Comparison of ENCODE assay signal across 8 cellular contexts in the genomic region with DNA sequence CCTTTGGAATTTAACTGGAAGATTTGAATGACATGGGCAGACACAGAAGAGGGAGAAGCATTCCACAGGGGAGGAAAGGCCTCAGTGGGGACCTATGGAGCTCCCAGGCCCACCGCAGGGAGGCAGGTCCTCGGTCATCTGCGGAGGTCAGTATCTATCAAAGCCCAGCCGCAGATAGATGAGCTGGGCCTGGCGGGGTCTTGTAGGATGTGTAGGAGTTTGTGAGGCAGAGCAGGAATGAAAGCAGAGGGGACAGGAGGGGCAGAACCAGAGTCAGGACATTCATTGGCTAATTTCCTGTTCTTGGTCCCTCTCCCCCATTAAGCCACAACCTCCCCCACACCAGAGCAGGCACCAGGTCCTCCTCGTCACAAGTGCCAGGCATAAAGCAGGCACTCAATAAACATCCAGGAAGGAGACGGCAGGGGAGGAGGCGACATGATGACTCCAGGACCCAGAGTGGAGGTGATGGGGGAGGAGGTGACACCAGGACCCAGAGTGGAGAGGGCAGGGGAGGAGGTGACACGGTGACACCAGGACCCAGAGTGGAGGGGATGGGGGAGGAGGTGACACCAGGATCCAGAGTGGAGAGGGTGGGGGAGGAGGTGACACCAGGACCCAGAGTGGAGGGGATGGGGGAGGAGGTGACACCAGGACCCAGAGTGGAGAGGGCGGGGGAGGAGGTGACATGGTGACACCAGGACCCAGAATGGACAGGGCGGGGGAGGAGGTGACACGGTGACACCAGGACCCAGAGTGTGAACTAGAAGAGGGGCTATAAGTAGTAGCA.
A peak's percentile ranks its signal among the peaks of the same experiment; 100 is the strongest.
DNase-seq lines count a peak whose midpoint lies in the region; ATAC-seq and TF ChIP-seq lines count a peak whose summit lies in the region.

No MANE protein-coding gene starts in this region.

- in situ Hi-C loops in transverse colon (cut with MboI; ENCODE audit: low pct_ligation_motif_present in 1 of 4, low pct_unique_long_range_greater_than_20kb in 1 of 4, low sequenced_read_pairs in 3 of 4): no loop called here

- H3K27ac Mint-ChIP-seq in activated naive CD4-positive, alpha-beta T cell treated with anti-CD3 and anti-CD28 coated beads, Interleukin-2, amount 50 U/mL, for 24 hours: peak overlapping the region; percentile 100
- peak overlapping the region; percentile 93 to 100 (median 99) for H3K27ac Mint-ChIP-seq in naive thymus-derived CD4-positive, alpha-beta T cell

- H3K4me3 ChIP-seq in naive thymus-derived CD4-positive, alpha-beta T cell (ENCODE audit: low read length): no peak overlapping the region
- no peak overlapping the region for H3K4me3 ChIP-seq in transverse colon

- no peak for TF ChIP-seq CTCF in transverse colon (IDR thresholded peaks at IDR 0.05)

- H3K27ac ChIP-seq in naive thymus-derived CD4-positive, alpha-beta T cell (ENCODE audit: low read depth, low read length): peak overlapping the region; percentile 86
- peak overlapping the region; percentile 68 to 85 (median 81) for H3K27ac ChIP-seq in transverse colon

- peak; percentile 21 for ATAC-seq in naive thymus-derived CD4-positive, alpha-beta T cell

- H3K4me1 Mint-ChIP-seq in activated naive CD4-positive, alpha-beta T cell treated with anti-CD3 and anti-CD28 coated beads, Interleukin-2, amount 50 U/mL, for 24 hours: peaks cover 55% of the 10 kb centered on the region
- peaks cover 38 to 68% (median 46%) of the 10 kb centered on the region in 7 donors for H3K4me1 Mint-ChIP-seq in naive thymus-derived CD4-positive, alpha-beta T cell

- WGBS in transverse colon (ENCODE audit: low coverage in 1 of 2), 2 donors: 87 to 94% methylated on average over 10 to 12 of the region's 12 CpGs

- DNase-seq in activated naive CD4-positive, alpha-beta T cell treated with Interleukin-2 at 50 U/mL for 16 hours: peak; percentile 58
- DNase-seq in activated naive CD4-positive, alpha-beta T cell (lab: John Stamatoyannopoulos, UW): no peak
- peak in 1 of 9 donors; percentile 43 for DNase-seq in naive thymus-derived CD4-positive, alpha-beta T cell
- no peak for DNase-seq in transverse colon
- DNase-seq in NCI-H345 (lab: John Stamatoyannopoulos, UW): no peak
- DNase-seq in central memory CD4-positive, alpha-beta T cell: no peak
- no peak for DNase-seq in RPMI8226

- POLR2A ChIA-PET in naive thymus-derived CD4-positive, alpha-beta T cell (lab: Charles Lee): interaction anchor here (1.7 to 4.4 kb wide), 2 partner anchors 15 to 65 kb away, joined by 6 to 25 read pairs; no protein-coding TSS in a partner anchor

- TF ChIP-seq POLR2A in transverse colon (IDR thresholded peaks at IDR 0.05): no peak

- H3K36me3 Mint-ChIP-seq in activated naive CD4-positive, alpha-beta T cell treated with anti-CD3 and anti-CD28 coated beads, Interleukin-2, amount 50 U/mL, for 24 hours: peaks cover 24% of the 10 kb centered on the region
- peaks cover 10 to 21% (median 15%) of the 10 kb centered on the region in 5 donors for H3K36me3 Mint-ChIP-seq in naive thymus-derived CD4-positive, alpha-beta T cell

- peaks cover 0 to 8% (median 0%) of the 10 kb centered on the region in 3 experiments for H3K36me3 ChIP-seq in naive thymus-derived CD4-positive, alpha-beta T cell (ENCODE audit: control insufficient read depth in 2 of 3, insufficient read depth in 3 of 3, low read length in 3 of 3)
- no peaks in the 10 kb centered on the region for H3K36me3 ChIP-seq in transverse colon

- H3K4me1 ChIP-seq in naive thymus-derived CD4-positive, alpha-beta T cell (ENCODE audit: control insufficient read depth in 2 of 2, insufficient read depth in 2 of 2, low read length in 2 of 2): peaks cover 48 to 50% of the 10 kb centered on the region in 2 donors
- H3K4me1 ChIP-seq in transverse colon: peaks cover 4 to 35% (median 8%) of the 10 kb centered on the region in 4 donors

- H3K4me3 Mint-ChIP-seq in activated naive CD4-positive, alpha-beta T cell treated with anti-CD3 and anti-CD28 coated beads, Interleukin-2, amount 50 U/mL, for 24 hours: peak overlapping the region; percentile 76
- peak overlapping the region; percentile 20 to 98 (median 63) for H3K4me3 Mint-ChIP-seq in naive thymus-derived CD4-positive, alpha-beta T cell

- H3K27me3 ChIP-seq in naive thymus-derived CD4-positive, alpha-beta T cell (ENCODE audit: control insufficient read depth in 2 of 2, insufficient read depth in 2 of 2, low read length in 2 of 2): no peaks in the 10 kb centered on the region
- H3K27me3 ChIP-seq in transverse colon: no peaks in the 10 kb centered on the region

- CTCF ChIA-PET in naive thymus-derived CD4-positive, alpha-beta T cell (lab: Charles Lee): no interaction called here

- intact Hi-C loops in naive thymus-derived CD4-positive, alpha-beta T cell (cut with micrococcal nuclease): loop anchor here (5.0 to 10.0 kb wide), 10 partner anchors 64 to 456 kb away; a partner anchor contains a TSS
- intact Hi-C loops in transverse colon (cut with DNase I; ENCODE audit: low total_unique reads): no loop called here

- no peaks in the 10 kb centered on the region for H3K27me3 Mint-ChIP-seq in activated naive CD4-positive, alpha-beta T cell treated with anti-CD3 and anti-CD28 coated beads, Interleukin-2, amount 50 U/mL, for 24 hours
- H3K27me3 Mint-ChIP-seq in naive thymus-derived CD4-positive, alpha-beta T cell: no peaks in the 10 kb centered on the region

- H3K9me3 Mint-ChIP-seq in activated naive CD4-positive, alpha-beta T cell treated with anti-CD3 and anti-CD28 coated beads, Interleukin-2, amount 50 U/mL, for 24 hours: peaks cover 4% of the 10 kb centered on the region
- peaks cover 0 to 17% (median 2%) of the 10 kb centered on the region in 11 donors for H3K9me3 Mint-ChIP-seq in naive thymus-derived CD4-positive, alpha-beta T cell

- no peak for TF ChIP-seq EP300 in transverse colon (IDR thresholded peaks at IDR 0.05; ENCODE audit: low read depth)

- peaks cover 0 to 12% (median 0%) of the 10 kb centered on the region in 3 experiments for H3K9me3 ChIP-seq in naive thymus-derived CD4-positive, alpha-beta T cell (ENCODE audit: control insufficient read depth in 2 of 3, low read length in 3 of 3)
- H3K9me3 ChIP-seq in transverse colon: no peaks in the 10 kb centered on the region
